8 cellular contexts compared by ENCODE assay signal in the genomic region with DNA sequence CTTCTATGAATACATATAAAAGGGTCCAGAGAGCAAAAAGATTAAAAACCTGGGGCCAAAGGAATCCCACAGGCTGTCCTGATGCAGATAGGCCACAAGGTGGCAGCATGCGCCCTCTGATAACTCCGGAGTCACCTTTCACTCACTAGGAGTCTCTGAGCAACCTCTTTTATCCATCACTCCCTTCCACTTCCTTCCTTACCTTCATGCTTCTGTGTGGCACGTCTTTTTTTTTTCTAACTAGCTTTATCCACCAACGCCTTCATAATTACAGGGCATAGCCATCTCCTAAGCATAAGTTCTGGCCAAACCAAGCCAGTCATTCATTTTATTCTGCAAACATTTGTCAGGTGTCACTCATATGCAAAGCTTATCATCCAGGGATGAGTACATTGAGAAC. TPM values are rescaled to one million over a fixed set of nuclear protein-coding genes. Genes with fewer than 3 reads are reported as not detected.
DNase-seq lines count a peak whose midpoint lies in the region; ATAC-seq and TF ChIP-seq lines count a peak whose summit lies in the region.

No MANE protein-coding gene starts in this region.

- H3K9me3 ChIP-seq in aorta (ENCODE audit: control insufficient read depth, low read length): no peaks in the 10 kb centered on the region

- H3K4me3 ChIP-seq in GM12875 (ENCODE audit: low read depth, low read length) (no peak overlapping the region), aorta (ENCODE audit: low read length in 2 of 2) (no peak overlapping the region)

- no peaks in the 10 kb centered on the region for H3K4me1 ChIP-seq in aorta (ENCODE audit: control insufficient read depth in 1 of 2, insufficient read depth in 2 of 2, low read length in 2 of 2)

- H3K27ac Mint-ChIP-seq in activated naive CD4-positive, alpha-beta T cell treated with anti-CD3 and anti-CD28 coated beads, Interleukin-2, amount 50 U/mL, for 24 hours: peak overlapping the region; percentile 19
- no peak overlapping the region for H3K27ac Mint-ChIP-seq in glutamatergic neuron (ENCODE audit: unreplicated experiment)
- H3K27ac Mint-ChIP-seq in progenitor cell of endocrine pancreas: no peak overlapping the region

- no peak overlapping the region for H3K4me3 Mint-ChIP-seq in activated naive CD4-positive, alpha-beta T cell treated with anti-CD3 and anti-CD28 coated beads, Interleukin-2, amount 50 U/mL, for 24 hours
- H3K4me3 Mint-ChIP-seq in glutamatergic neuron (ENCODE audit: unreplicated experiment) (no peak overlapping the region), progenitor cell of endocrine pancreas (ENCODE audit: low read depth) (no peak overlapping the region)

- H3K27ac ChIP-seq in aorta (ENCODE audit: low read depth in 1 of 2, low read length in 2 of 2): no peak overlapping the region

- no peaks in the 10 kb centered on the region for H3K36me3 Mint-ChIP-seq in activated naive CD4-positive, alpha-beta T cell treated with anti-CD3 and anti-CD28 coated beads, Interleukin-2, amount 50 U/mL, for 24 hours
- H3K36me3 Mint-ChIP-seq in glutamatergic neuron (ENCODE audit: unreplicated experiment): no peaks in the 10 kb centered on the region
- no peaks in the 10 kb centered on the region for H3K36me3 Mint-ChIP-seq in progenitor cell of endocrine pancreas (ENCODE audit: insufficient read depth)

- H3K36me3 ChIP-seq in aorta (ENCODE audit: control insufficient read depth in 1 of 2, insufficient read depth in 2 of 2, low read length in 1 of 2): no peaks in the 10 kb centered on the region

- intact Hi-C loops in aorta (cut with DNase I): loop anchor here (1.0 to 10.0 kb wide), 5 partner anchors 112 to 632 kb away; partner anchors contain the start of genes RAB13 (in 1 of the 2) and S100A7 (in 1 of the 2)

- WGBS in aorta, 2 donors: 0% methylated on average over 4 of the region's 4 CpGs

- H3K4me1 Mint-ChIP-seq in activated naive CD4-positive, alpha-beta T cell treated with anti-CD3 and anti-CD28 coated beads, Interleukin-2, amount 50 U/mL, for 24 hours: peaks cover 10% of the 10 kb centered on the region
- H3K4me1 Mint-ChIP-seq in glutamatergic neuron (ENCODE audit: low read depth, unreplicated experiment) (no peaks in the 10 kb centered on the region), progenitor cell of endocrine pancreas (ENCODE audit: low read depth) (no peaks in the 10 kb centered on the region)

- H3K9me3 Mint-ChIP-seq in activated naive CD4-positive, alpha-beta T cell treated with anti-CD3 and anti-CD28 coated beads, Interleukin-2, amount 50 U/mL, for 24 hours: no peaks in the 10 kb centered on the region
- H3K9me3 Mint-ChIP-seq in glutamatergic neuron (ENCODE audit: unreplicated experiment) (no peaks in the 10 kb centered on the region), progenitor cell of endocrine pancreas (ENCODE audit: low read depth) (no peaks in the 10 kb centered on the region)

- peaks cover 2% of the 10 kb centered on the region for H3K27me3 Mint-ChIP-seq in activated naive CD4-positive, alpha-beta T cell treated with anti-CD3 and anti-CD28 coated beads, Interleukin-2, amount 50 U/mL, for 24 hours
- H3K27me3 Mint-ChIP-seq in glutamatergic neuron (ENCODE audit: unreplicated experiment) (peaks cover 7% of the 10 kb centered on the region), progenitor cell of endocrine pancreas (peaks cover 27% of the 10 kb centered on the region)

- H3K27me3 ChIP-seq in aorta (ENCODE audit: control insufficient read depth in 1 of 2, insufficient read depth in 2 of 2, low read length in 1 of 2): no peaks in the 10 kb centered on the region

- ATAC-seq in aorta (ENCODE audit: low FRiP score): peak; percentile 83
- no peak for ATAC-seq in HG03460 (IDR thresholded peaks at IDR 0.05; ENCODE audit: unreplicated experiment)

- peak; percentile 81 for DNase-seq in NCI-H1105 treated with DMSO at 0.1 percent for 48 hours (lab: John Stamatoyannopoulos, UW)
- peak; percentile 92 for DNase-seq in SKM-1 (lab: John Stamatoyannopoulos, UW; ENCODE audit: unreplicated experiment)
- DNase-seq in glutamatergic neuron: peak; percentile 74
- DNase-seq in progenitor cell of endocrine pancreas (ENCODE audit: low spot score, unreplicated experiment): peak; percentile 48
- DNase-seq in aorta: peak; percentile 79 to 85

- peak; percentile 79 for TF ChIP-seq CTCF in GM12875 (IDR thresholded peaks at IDR 0.05; ENCODE audit: borderline replicate concordance, insufficient read depth, low read depth, low read length)
- TF ChIP-seq CTCF in glutamatergic neuron (IDR thresholded peaks at IDR 0.05; ENCODE audit: partially characterized antibody, unreplicated experiment): peak; percentile 91
- TF ChIP-seq CTCF in progenitor cell of endocrine pancreas (IDR thresholded peaks at IDR 0.05; ENCODE audit: unreplicated experiment): peak; percentile 97

RNA-seq across cellular contexts. Expression of gene PGLYRP4, which starts 3.9 kb away (rescaled TPM):
- total RNA-seq in glutamatergic neuron (ENCODE audit: unreplicated experiment) (not detected), progenitor cell of endocrine pancreas (not detected in 2 replicates), aorta (not detected)
- not detected for polyA plus RNA-seq in aorta

RNA-seq across cellular contexts. Expression of gene S100A9, which starts 5.1 kb away (rescaled TPM):
- total RNA-seq in glutamatergic neuron (ENCODE audit: unreplicated experiment) (not detected), progenitor cell of endocrine pancreas (0.91 and 0.95 TPM in 2 replicates), aorta (100 to 1,000 TPM; 131 to 276 TPM)
- polyA plus RNA-seq in aorta: 100 to 1,000 TPM; 110 to 485 TPM

RNA-seq across cellular contexts. Expression of gene S100A12, which starts 22.9 kb away (rescaled TPM):
- total RNA-seq in glutamatergic neuron (ENCODE audit: unreplicated experiment) (not detected), progenitor cell of endocrine pancreas (not detected in 2 replicates), aorta (10 to 100 TPM in 1 of 2 donors, 1 to 10 TPM in 1; 4.4 to 23.6 TPM)
- polyA plus RNA-seq in aorta: 10 to 100 TPM in 1 of 2 donors, 1 to 10 TPM in 1; 1.7 to 58.6 TPM

RNA-seq across cellular contexts. Expression of gene S100A8, which starts 38.4 kb away (rescaled TPM):
- total RNA-seq in glutamatergic neuron (ENCODE audit: unreplicated experiment) (not detected), progenitor cell of endocrine pancreas (not detected in 2 replicates), aorta (100 to 1,000 TPM in 1 of 2 donors, 10 to 100 TPM in 1; 83.5 to 185 TPM)
- polyA plus RNA-seq in aorta: 100 to 1,000 TPM in 1 of 2 donors, 10 to 100 TPM in 1; 48.2 to 218 TPM

RNA-seq across cellular contexts. Expression of gene PGLYRP3, which starts 39.8 kb away (rescaled TPM):
- total RNA-seq in glutamatergic neuron (ENCODE audit: unreplicated experiment) (not detected), progenitor cell of endocrine pancreas (not detected in 2 replicates), aorta (not detected)
- not detected for polyA plus RNA-seq in aorta

Comparison
In these comparisons a context has a peak if more than half of its experiments do, and no peak if none do; other contexts are left out.
1. RNA of gene S100A9, which starts 5.1 kb away (total RNA-seq): 131 to 276 TPM in aorta; 0.91 to 0.95 TPM in progenitor cell of endocrine pancreas and not detected in glutamatergic neuron (single experiment); every median in the first group is over 10 times any median in the second.
2. Peak in every context shown above with its lines, with median percentiles within 50 percentile points of each other: CTCF ChIP-seq and DNase-seq.